6 cellular contexts compared by ENCODE assay signal in the genomic region with DNA sequence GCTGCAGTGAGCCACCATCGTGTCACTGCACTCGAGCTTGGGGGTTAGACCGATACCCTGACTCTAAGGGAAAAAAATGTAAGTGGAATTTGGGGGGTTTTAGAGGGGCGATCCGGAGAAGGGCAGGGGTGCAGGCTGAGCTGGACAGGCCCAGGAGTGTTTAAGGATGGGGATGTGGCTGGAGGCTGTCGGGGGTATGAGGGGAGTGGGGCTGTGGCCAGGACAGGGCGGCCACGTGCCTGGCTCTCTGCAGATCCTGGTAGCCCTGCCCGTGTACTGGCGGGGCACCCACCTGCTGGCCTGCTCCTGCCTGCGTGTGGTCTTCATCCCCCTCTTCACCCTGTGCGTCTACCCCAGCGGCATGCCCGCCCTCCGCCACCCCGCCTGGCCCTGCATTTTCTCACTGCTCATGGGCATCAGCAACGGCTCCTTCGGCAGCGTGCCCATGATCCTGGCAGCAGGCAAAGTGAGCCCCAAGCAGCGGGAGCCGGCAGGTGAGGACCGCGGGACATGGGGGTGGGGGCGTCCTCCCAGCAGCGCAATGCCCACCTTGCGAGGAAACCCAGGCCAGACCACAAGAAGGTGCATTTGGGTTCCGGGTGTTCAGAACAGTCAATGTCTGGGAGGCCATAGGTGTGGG.
A peak's percentile ranks its signal among the peaks of the same experiment; 100 is the strongest.
DNase-seq lines count a peak whose midpoint lies in the region; ATAC-seq and TF ChIP-seq lines count a peak whose summit lies in the region.
"Not testable (repeated sequence)": the region's sequence is repeated elsewhere in the genome, so short reads cannot be mapped to it uniquely, and the experiment has no call there.

No MANE protein-coding gene starts in this region.

- DNase-seq in D341Med (ENCODE audit: low spot score) (peak; percentile 17), right atrium auricular region (ENCODE audit: low spot score) (peak; percentile 50), lower lobe of right lung (peak; percentile 23), osteocyte (ENCODE audit: extremely low spot score, unreplicated experiment) (peak; percentile 80), type B pancreatic cell (ENCODE audit: extremely low spot score, unreplicated experiment) (peak; percentile 44)
- DNase-seq in sciatic nerve (ENCODE audit: low spot score) = not testable (repeated sequence)

- H3K27me3 ChIP-seq in right atrium auricular region; lower lobe of right lung (ENCODE audit: low read depth): not testable (repeated sequence)

- not testable (repeated sequence) for H3K27ac Mint-ChIP-seq in osteocyte (ENCODE audit: unreplicated experiment); type B pancreatic cell

- not testable (repeated sequence) for H3K4me3 ChIP-seq in right atrium auricular region, lower lobe of right lung

- ATAC-seq in lower lobe of right lung (peak in 1 of 2 donors; percentile 21), sciatic nerve (peak; percentile 18)

- not testable (repeated sequence) for H3K9me3 ChIP-seq in right atrium auricular region, lower lobe of right lung

- H3K4me1 Mint-ChIP-seq in osteocyte (ENCODE audit: unreplicated experiment); type B pancreatic cell (ENCODE audit: unreplicated experiment): not testable (repeated sequence)

- not testable (repeated sequence) for H3K36me3 Mint-ChIP-seq in osteocyte (ENCODE audit: unreplicated experiment); type B pancreatic cell

- not testable (repeated sequence) for TF ChIP-seq CTCF in right atrium auricular region (IDR thresholded peaks at IDR 0.05); lower lobe of right lung (IDR thresholded peaks at IDR 0.05); osteocyte (IDR thresholded peaks at IDR 0.05); type B pancreatic cell (conservative IDR thresholded peaks at IDR 0.05)

- H3K27me3 Mint-ChIP-seq in osteocyte (ENCODE audit: unreplicated experiment); type B pancreatic cell: not testable (repeated sequence)

- H3K4me1 ChIP-seq in right atrium auricular region, lower lobe of right lung: not testable (repeated sequence)

- not testable (repeated sequence) for H3K4me3 Mint-ChIP-seq in osteocyte (ENCODE audit: unreplicated experiment); type B pancreatic cell

- H3K27ac ChIP-seq in right atrium auricular region, lower lobe of right lung: not testable (repeated sequence)

- intact Hi-C loops in lower lobe of right lung (cut with DNase I); sciatic nerve (cut with DNase I): not testable (repeated sequence)

- H3K36me3 ChIP-seq in right atrium auricular region, lower lobe of right lung: not testable (repeated sequence)

- H3K9me3 Mint-ChIP-seq in osteocyte (ENCODE audit: unreplicated experiment); type B pancreatic cell: not testable (repeated sequence)
